ENCODE assay signal across 22 cellular contexts in the genomic region with DNA sequence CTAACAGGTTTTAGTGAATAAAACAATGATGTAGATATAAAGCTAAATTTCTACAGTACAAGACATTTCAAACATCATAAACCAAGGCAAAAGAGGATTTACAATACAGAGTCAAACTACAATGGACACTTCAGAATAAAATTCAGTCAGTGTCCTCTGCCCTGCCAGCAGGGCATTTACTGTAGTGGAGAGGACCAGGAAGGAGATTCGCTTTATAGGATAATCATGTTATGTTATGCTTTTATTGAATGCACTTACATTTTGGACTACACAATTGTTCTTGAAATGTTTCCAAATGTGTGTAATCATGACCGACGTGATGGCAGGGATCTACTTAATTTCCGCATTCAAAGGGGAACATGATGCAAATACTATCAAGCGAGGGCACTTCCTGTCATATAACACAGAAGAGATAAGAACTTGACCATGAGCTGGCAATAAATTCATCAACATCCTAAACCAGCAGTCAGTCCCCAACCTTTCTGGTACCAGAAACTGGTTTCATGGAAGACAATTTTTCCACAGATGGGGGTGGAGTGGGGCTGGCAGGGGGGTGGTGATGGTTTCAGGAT.
"Had no signal": no experiment of that assay in that cellular context is flagged by ENCODE, and none has a peak within 500 bp of the region (broad histone marks: within the 10 kb centered on the region; RNA-seq: fewer than 3 reads in every experiment).

No MANE protein-coding gene starts in this region.

- H3K4me3 ChIP-seq: body of pancreas, cardiac muscle cell, left ventricle myocardium inferior, prostate gland, spleen, thyroid gland had no signal

- H3K27me3 Mint-ChIP-seq: activated CD4-positive, alpha-beta memory T cell treated with anti-CD3 and anti-CD28 coated beads, Interleukin-2, amount 10 ng/mL, durations not matched to agents 7 days and 5 days; activated CD4-positive, alpha-beta T cell treated with anti-CD3 and anti-CD28 coated beads, Interleukin-2, amount 10 ng/mL, durations not matched to agents 24 days and 14 days; activated naive CD4-positive, alpha-beta T cell treated with anti-CD3 and anti-CD28 coated beads, Interleukin-2, amount 50 U/mL, for 24 hours; dendritic cell treated with granulocyte-macrophage colony-stimulating factor and Interleukin-4, amounts not matched to agents 40 ng/mL and 50 ng/mL, for 4 days had no signal

- DNase-seq: activated CD4-positive, alpha-beta memory T cell treated with anti-CD3 and anti-CD28 coated beads, Interleukin-2, amount 10 ng/mL, durations not matched to agents 7 days and 5 days; activated CD4-positive, alpha-beta T cell treated with anti-CD3 and anti-CD28 coated beads, Interleukin-2, amount 10 ng/mL, durations not matched to agents 24 days and 14 days; activated gamma-delta T cell; activated T-cell treated with anti-CD3 and anti-CD28 coated beads, Interleukin-2, amount 50 U/mL, for 72 hours; anterior cingulate cortex; body of pancreas; effector CD4-positive, alpha-beta T cell; foreskin melanocyte; glutamatergic neuron; hippocampal formation; kidney glomerular epithelial cell; left ventricle myocardium inferior; natural killer cell; spleen; stimulated activated CD4-positive, alpha-beta T cell treated with anti-CD3 and anti-CD28 coated beads, Interleukin-4, amount 100 ng/mL, for 1 hour; stimulated activated naive CD8-positive, alpha-beta T cell treated with anti-CD3 and anti-CD28 coated beads, Interleukin-15, Interleukin-2, amounts not matched to agents 100 U/mL and 50 U/mL, for 24 hours; T-helper 1 cell; thyroid gland had no signal

- H3K27ac Mint-ChIP-seq: activated CD4-positive, alpha-beta memory T cell treated with anti-CD3 and anti-CD28 coated beads, Interleukin-2, amount 10 ng/mL, durations not matched to agents 7 days and 5 days; activated CD4-positive, alpha-beta T cell treated with anti-CD3 and anti-CD28 coated beads, Interleukin-2, amount 10 ng/mL, durations not matched to agents 24 days and 14 days; activated naive CD4-positive, alpha-beta T cell treated with anti-CD3 and anti-CD28 coated beads, Interleukin-2, amount 50 U/mL, for 24 hours; activated T-cell treated with anti-CD3 and anti-CD28 coated beads, Interleukin-2, amount 50 U/mL, for 72 hours; dendritic cell treated with granulocyte-macrophage colony-stimulating factor and Interleukin-4, amounts not matched to agents 40 ng/mL and 50 ng/mL, for 4 days; natural killer cell had no signal

- H3K9me3 Mint-ChIP-seq: activated CD4-positive, alpha-beta memory T cell treated with anti-CD3 and anti-CD28 coated beads, Interleukin-2, amount 10 ng/mL, durations not matched to agents 7 days and 5 days; activated CD4-positive, alpha-beta T cell treated with anti-CD3 and anti-CD28 coated beads, Interleukin-2, amount 10 ng/mL, durations not matched to agents 24 days and 14 days; activated naive CD4-positive, alpha-beta T cell treated with anti-CD3 and anti-CD28 coated beads, Interleukin-2, amount 50 U/mL, for 24 hours; activated T-cell treated with anti-CD3 and anti-CD28 coated beads, Interleukin-2, amount 50 U/mL, for 72 hours; natural killer cell had no signal

- H3K36me3 Mint-ChIP-seq: activated naive CD4-positive, alpha-beta T cell treated with anti-CD3 and anti-CD28 coated beads, Interleukin-2, amount 50 U/mL, for 24 hours; natural killer cell had no signal

- H3K4me1 Mint-ChIP-seq: activated CD4-positive, alpha-beta memory T cell treated with anti-CD3 and anti-CD28 coated beads, Interleukin-2, amount 10 ng/mL, durations not matched to agents 7 days and 5 days; activated CD4-positive, alpha-beta T cell treated with anti-CD3 and anti-CD28 coated beads, Interleukin-2, amount 10 ng/mL, durations not matched to agents 24 days and 14 days; natural killer cell had no signal

- H3K4me3 Mint-ChIP-seq: activated CD4-positive, alpha-beta memory T cell treated with anti-CD3 and anti-CD28 coated beads, Interleukin-2, amount 10 ng/mL, durations not matched to agents 7 days and 5 days; activated CD4-positive, alpha-beta T cell treated with anti-CD3 and anti-CD28 coated beads, Interleukin-2, amount 10 ng/mL, durations not matched to agents 24 days and 14 days; activated naive CD4-positive, alpha-beta T cell treated with anti-CD3 and anti-CD28 coated beads, Interleukin-2, amount 50 U/mL, for 24 hours; activated T-cell treated with anti-CD3 and anti-CD28 coated beads, Interleukin-2, amount 50 U/mL, for 72 hours; dendritic cell treated with granulocyte-macrophage colony-stimulating factor and Interleukin-4, amounts not matched to agents 40 ng/mL and 50 ng/mL, for 4 days; natural killer cell had no signal
